10 cellular contexts compared by ENCODE assay signal in genomic region chr1:53020588-53020987, GRCh38. TPM values are rescaled to one million over a fixed set of nuclear protein-coding genes. Genes with fewer than 3 reads are reported as not detected.
"Had no signal": no experiment of that assay in that cellular context is flagged by ENCODE, and none has a peak within 500 bp of the region (broad histone marks: within the 10 kb centered on the region; RNA-seq: fewer than 3 reads in every experiment).

No MANE protein-coding gene starts in this region.

- H3K27ac Mint-ChIP-seq: IgD-negative memory B cell had no signal

- H3K9me3 Mint-ChIP-seq: IgD-negative memory B cell had no signal

- ATAC-seq: HepG2 had no signal

- FAIRE-seq: HepG2, HTR-8/SVneo had no signal

- DNase-seq: IMR-90, KBM-7, KG1 had no signal

- H3K4me3 Mint-ChIP-seq: IgD-negative memory B cell had no signal

- H3K27ac ChIP-seq: HL-60, KMS-11 had no signal

- H3K9ac ChIP-seq: KMS-11 had no signal

- H3K4me2 ChIP-seq: KMS-11 had no signal

- H3K27me3 Mint-ChIP-seq: IgD-negative memory B cell had no signal

RNA-seq across cellular contexts. Expression of gene PODN, which starts 41.4 kb away (rescaled TPM):
- total RNA-seq: HepG2, HT-29, HT1080 had no signal
- polyA plus RNA-seq: IgD-negative memory B cell had no signal
